8 cellular contexts compared by ENCODE assay signal in genomic region chr12:4269279-4269991, GRCh38. TPM values are rescaled to one million over a fixed set of nuclear protein-coding genes. Genes with fewer than 3 reads are reported as not detected.
A peak's percentile ranks its signal among the peaks of the same experiment; 100 is the strongest.
DNase-seq lines count a peak whose midpoint lies in the region; TF ChIP-seq lines count a peak whose summit lies in the region.

No MANE protein-coding gene starts in this region.

- DNase-seq in GM13977 (ENCODE audit: low spot score), result peak; percentile 84
- DNase-seq in Karpas-422, result peak; percentile 85
- DNase-seq in activated CD4-positive, alpha-beta T cell treated with anti-CD3 and anti-CD28 coated beads, Interleukin-2, amount 10 ng/mL, durations not matched to agents 24 days and 14 days, result peak; percentile 98
- DNase-seq in lung microvascular endothelial cell (ENCODE audit: low read depth in 2 of 2), result peak; percentile 84 to 93
- DNase-seq in stimulated activated CD4-positive, alpha-beta T cell treated with anti-CD3 and anti-CD28 coated beads, TNF-alpha, amount 100 ng/mL, for 1 hour (ENCODE audit: low read depth in 3 of 3, low spot score in 1 of 3), result peak; percentile 80 to 85 (median 84)
- no peak for DNase-seq in dedifferentiated amniotic fluid mesenchymal stem cell (ENCODE audit: extremely low spot score)
- no peak for DNase-seq in DMS79 treated with DMSO at 0.1 percent for 48 hours (lab: John Stamatoyannopoulos, UW)

- no peak overlapping the region for H3K9ac ChIP-seq in Karpas-422 (ENCODE audit: low read length)

- no peaks in the 10 kb centered on the region for H4K20me1 ChIP-seq in Karpas-422 (ENCODE audit: insufficient read depth, low read depth, low read length)

- no peaks in the 10 kb centered on the region for H3K9me3 Mint-ChIP-seq in activated CD4-positive, alpha-beta T cell treated with anti-CD3 and anti-CD28 coated beads, Interleukin-2, amount 10 ng/mL, durations not matched to agents 24 days and 14 days
- H3K9me3 Mint-ChIP-seq in dendritic cell treated with granulocyte-macrophage colony-stimulating factor and Interleukin-4, amounts not matched to agents 40 ng/mL and 50 ng/mL, for 4 days, result no peaks in the 10 kb centered on the region

- peaks cover 2% of the 10 kb centered on the region for H3K36me3 Mint-ChIP-seq in activated CD4-positive, alpha-beta T cell treated with anti-CD3 and anti-CD28 coated beads, Interleukin-2, amount 10 ng/mL, durations not matched to agents 24 days and 14 days (ENCODE audit: low read depth)
- no peaks in the 10 kb centered on the region for H3K36me3 Mint-ChIP-seq in dendritic cell treated with granulocyte-macrophage colony-stimulating factor and Interleukin-4, amounts not matched to agents 40 ng/mL and 50 ng/mL, for 4 days (ENCODE audit: low read depth)

- H3K4me2 ChIP-seq in Karpas-422 (ENCODE audit: low read depth, low read length, poor library complexity, severe bottlenecking), result peak overlapping the region; percentile 69

- H3K36me3 ChIP-seq in Karpas-422 (ENCODE audit: insufficient read depth, low read length), result no peaks in the 10 kb centered on the region

- peak overlapping the region; percentile 97 for H3K27ac Mint-ChIP-seq in activated CD4-positive, alpha-beta T cell treated with anti-CD3 and anti-CD28 coated beads, Interleukin-2, amount 10 ng/mL, durations not matched to agents 24 days and 14 days
- H3K27ac Mint-ChIP-seq in dendritic cell treated with granulocyte-macrophage colony-stimulating factor and Interleukin-4, amounts not matched to agents 40 ng/mL and 50 ng/mL, for 4 days, result peak overlapping the region; percentile 89

- peaks cover 24% of the 10 kb centered on the region for H3K4me1 Mint-ChIP-seq in activated CD4-positive, alpha-beta T cell treated with anti-CD3 and anti-CD28 coated beads, Interleukin-2, amount 10 ng/mL, durations not matched to agents 24 days and 14 days
- H3K4me1 Mint-ChIP-seq in dendritic cell treated with granulocyte-macrophage colony-stimulating factor and Interleukin-4, amounts not matched to agents 40 ng/mL and 50 ng/mL, for 4 days (ENCODE audit: low read depth), result peaks cover 50% of the 10 kb centered on the region

- H3K27ac ChIP-seq in Karpas-422 (ENCODE audit: low read length), result no peak overlapping the region

- in situ Hi-C loops in GM13977 (cut with MboI; ENCODE audit: low pct_unique_long_range_greater_than_20kb, low sequenced_read_pairs, unreplicated experiment), result no loop called here

- peak overlapping the region; percentile 97 for H3K4me3 Mint-ChIP-seq in activated CD4-positive, alpha-beta T cell treated with anti-CD3 and anti-CD28 coated beads, Interleukin-2, amount 10 ng/mL, durations not matched to agents 24 days and 14 days
- peak overlapping the region; percentile 81 for H3K4me3 Mint-ChIP-seq in dendritic cell treated with granulocyte-macrophage colony-stimulating factor and Interleukin-4, amounts not matched to agents 40 ng/mL and 50 ng/mL, for 4 days

- peaks cover 6% of the 10 kb centered on the region; the same call in 1 of the 2 replicates for H3K27me3 ChIP-seq in Karpas-422 (ENCODE audit: low read length)

- no peaks in the 10 kb centered on the region for H3K79me2 ChIP-seq in Karpas-422 (ENCODE audit: low read length)

- H3K4me3 ChIP-seq in Karpas-422 (ENCODE audit: low read length), result peak overlapping the region; percentile 59

- H2AFZ ChIP-seq in Karpas-422 (ENCODE audit: low read length), result no peak overlapping the region

- no peaks in the 10 kb centered on the region for H3K9me2 ChIP-seq in Karpas-422 (replicated peaks; ENCODE audit: insufficient read depth, low read length)

- peaks cover 44% of the 10 kb centered on the region for H3K4me1 ChIP-seq in Karpas-422 (ENCODE audit: low read length)

- peak; percentile 43 for TF ChIP-seq CTCF in GM13977 (IDR thresholded peaks at IDR 0.05; ENCODE audit: extremely low read depth, insufficient read depth, missing control alignments)

- intact Hi-C loops in activated CD4-positive, alpha-beta T cell treated with anti-CD3 and anti-CD28 coated beads, Interleukin-2, amount 10 ng/mL, durations not matched to agents 24 days and 14 days (cut with micrococcal nuclease), result loop anchor here (1.0 to 2.0 kb wide), 4 partner anchors 19 to 123 kb away; no protein-coding TSS in a partner anchor
- intact Hi-C loops in dendritic cell treated with granulocyte-macrophage colony-stimulating factor and Interleukin-4, amounts not matched to agents 40 ng/mL and 50 ng/mL, for 4 days (cut with micrococcal nuclease), result loop anchor here (5.0 kb wide), 1 partner anchor 107 kb away; no protein-coding TSS in a partner anchor

- no peaks in the 10 kb centered on the region for H3K9me3 ChIP-seq in Karpas-422 (ENCODE audit: low read length)

- H3K27me3 Mint-ChIP-seq in activated CD4-positive, alpha-beta T cell treated with anti-CD3 and anti-CD28 coated beads, Interleukin-2, amount 10 ng/mL, durations not matched to agents 24 days and 14 days, result peaks cover 16% of the 10 kb centered on the region
- peaks cover 79% of the 10 kb centered on the region for H3K27me3 Mint-ChIP-seq in dendritic cell treated with granulocyte-macrophage colony-stimulating factor and Interleukin-4, amounts not matched to agents 40 ng/mL and 50 ng/mL, for 4 days

RNA-seq across cellular contexts. Expression of gene CCND2, which starts 4.1 kb away (rescaled TPM):
- 0.14 and 1.4 TPM in 2 replicates for total RNA-seq in Karpas-422 (2014; rRNA removed; shearing (Covaris generic); ENCODE audit: low replicate concordance)
- total RNA-seq in activated CD4-positive, alpha-beta T cell treated with anti-CD3 and anti-CD28 coated beads, Interleukin-2, amount 10 ng/mL, durations not matched to agents 24 days and 14 days, result 607 and 615 TPM in 2 replicates
- total RNA-seq in lung microvascular endothelial cell, result 80.6 and 141 TPM in 2 replicates

RNA-seq across cellular contexts. Expression of gene TIGAR, which starts 51.6 kb away (rescaled TPM):
- 4.8 and 9.0 TPM in 2 replicates for total RNA-seq in Karpas-422 (2014; rRNA removed; shearing (Covaris generic); ENCODE audit: low replicate concordance)
- total RNA-seq in activated CD4-positive, alpha-beta T cell treated with anti-CD3 and anti-CD28 coated beads, Interleukin-2, amount 10 ng/mL, durations not matched to agents 24 days and 14 days, result 13.4 TPM in 2 replicates
- 8.3 and 14.8 TPM in 2 replicates for total RNA-seq in lung microvascular endothelial cell

Comparison
In these comparisons a context has a peak if more than half of its experiments do, and no peak if none do; other contexts are left out.
1. DNase-seq: peak in GM13977 (single experiment), Karpas-422 (single experiment), activated CD4-positive, alpha-beta T cell treated with anti-CD3 and anti-CD28 coated beads, Interleukin-2, amount 10 ng/mL, durations not matched to agents 24 days and 14 days (single experiment), lung microvascular endothelial cell (2 of 2) and stimulated activated CD4-positive, alpha-beta T cell treated with anti-CD3 and anti-CD28 coated beads, TNF-alpha, amount 100 ng/mL, for 1 hour (3 of 3); none in dedifferentiated amniotic fluid mesenchymal stem cell (single experiment) and DMS79 treated with DMSO at 0.1 percent for 48 hours (single experiment).
2. RNA of gene CCND2, which starts 4.1 kb away (total RNA-seq): 607 to 615 TPM in activated CD4-positive, alpha-beta T cell treated with anti-CD3 and anti-CD28 coated beads, Interleukin-2, amount 10 ng/mL, durations not matched to agents 24 days and 14 days and 80.6 to 141 TPM in lung microvascular endothelial cell; 0.14 to 1.4 TPM in Karpas-422; every median in the first group is over 10 times any median in the second.